ENCODE assay signal across 1 cellular context in the genomic region with DNA sequence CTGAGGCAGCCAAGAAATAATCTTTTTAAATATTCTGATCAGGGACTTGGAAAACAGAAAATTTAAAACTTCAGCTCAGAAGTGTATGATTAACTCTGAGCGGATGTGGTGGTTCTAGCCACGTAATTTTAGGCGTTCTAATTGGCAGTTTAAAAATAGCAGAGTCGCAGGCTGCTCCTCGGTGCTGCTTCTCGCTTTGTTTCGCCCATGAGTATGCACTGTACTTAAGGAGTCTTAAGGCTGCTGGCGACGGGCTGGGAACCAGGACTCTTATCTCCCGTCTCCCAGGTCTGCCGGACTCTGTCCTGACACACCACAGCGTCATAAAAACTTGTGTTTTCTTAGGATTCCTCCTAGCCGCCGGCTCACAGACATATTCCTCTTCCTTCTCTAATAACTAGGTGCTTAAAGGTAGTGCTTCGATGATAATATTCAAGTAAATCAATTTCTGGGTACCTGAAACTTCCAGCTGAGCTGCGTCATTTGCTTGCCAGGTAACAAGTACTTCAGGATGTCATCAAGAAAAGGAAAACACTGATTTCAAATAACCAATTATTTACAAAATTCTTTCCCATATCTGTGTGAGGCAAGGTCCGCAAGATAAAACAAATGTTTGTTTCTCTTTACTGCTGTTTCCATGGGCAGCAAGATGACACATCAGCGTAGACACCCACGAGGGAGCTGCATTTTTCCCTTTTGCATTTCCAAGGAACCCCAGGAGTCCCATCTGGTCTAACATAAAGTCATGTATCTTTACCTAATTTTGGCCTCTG.
TF ChIP-seq lines count a peak whose summit lies in the region.

No MANE protein-coding gene starts in this region.

TF ChIP-seq in K562, 482 proteins besides CTCF, POLR2A, EP300 and RAD21 (continued from another document):
- TF ChIP-seq BCLAF1 (IDR thresholded peaks at IDR 0.05; ENCODE audit: borderline replicate concordance in 1 of 2, control insufficient read depth in 1 of 2, low read depth in 2 of 2, low read length in 1 of 2) (no peak), ZBTB11 (CRISPR knock-in tag; IDR thresholded peaks at IDR 0.05) (no peak), CEBPB (tag; IDR thresholded peaks at IDR 0.05) (no peak), GMEB1 (CRISPR knock-in tag; IDR thresholded peaks at IDR 0.05) (no peak), FOSL1 (tag; conservative IDR thresholded peaks at IDR 0.05) (peak; percentile 41), SIN3B (IDR thresholded peaks at IDR 0.05; ENCODE audit: low read depth) (no peak), CXXC5 (CRISPR knock-in tag; IDR thresholded peaks at IDR 0.05) (no peak), PTTG1 (tag; IDR thresholded peaks at IDR 0.05; ENCODE audit: low read depth) (no peak), NR4A1 (CRISPR knock-in tag; IDR thresholded peaks at IDR 0.05) (no peak), NR4A1 (tag; IDR thresholded peaks at IDR 0.05) (no peak), RFX1 (IDR thresholded peaks at IDR 0.05) (peak; percentile 22; the same call in 1 of the 2 replicates)
TF ChIP-seq in K562: peak in this region for 3.
